In genomic region chr12:53127169-53127568, GRCh38 we compare ENCODE assay signal across 31 cellular contexts. TPM values are rescaled to one million over a fixed set of nuclear protein-coding genes. Genes with fewer than 3 reads are reported as not detected.
"Had no signal": no experiment of that assay in that cellular context is flagged by ENCODE, and none has a peak within 500 bp of the region (broad histone marks: within the 10 kb centered on the region; RNA-seq: fewer than 3 reads in every experiment).

No MANE protein-coding gene starts in this region.

- H3K27me3 ChIP-seq: ascending aorta, cardiac muscle cell, SJCRH30 had no signal

- H3K9ac ChIP-seq: SK-N-SH had no signal

- H3K36me3 Mint-ChIP-seq: activated naive CD4-positive, alpha-beta T cell treated with anti-CD3 and anti-CD28 coated beads, Interleukin-2, amount 50 U/mL, for 24 hours had no signal

- H3K27me3 Mint-ChIP-seq: activated T-cell treated with anti-CD3 and anti-CD28 coated beads, Interleukin-2, amount 50 U/mL, for 24 hours had no signal

- H3K4me3 ChIP-seq: ascending aorta, cardiac muscle cell, SJCRH30 had no signal

- H3K4me1 Mint-ChIP-seq: activated CD4-positive, alpha-beta T cell treated with anti-CD3 and anti-CD28 coated beads, Interleukin-2, amount 10 ng/mL, durations not matched to agents 24 days and 14 days; central memory CD8-positive, alpha-beta T cell had no signal

- DNase-seq: activated CD4-positive, alpha-beta T cell treated with anti-CD3 and anti-CD28 coated beads, Interleukin-2, amount 10 ng/mL, durations not matched to agents 24 days and 14 days; activated CD4-positive, alpha-beta T cell treated with anti-CD3 and anti-CD28 coated beads, Interleukin-2, amount 50 U/mL, for 48 hours; activated CD8-positive, alpha-beta T cell treated with anti-CD3 and anti-CD28 coated beads, Interleukin-2, amount 10 ng/mL, durations not matched to agents 7 days and 5 days; activated gamma-delta T cell; activated naive CD4-positive, alpha-beta T cell treated with Interleukin-2 at 50 U/mL for 16 hours; activated naive CD8-positive, alpha-beta T cell treated with anti-CD3 and anti-CD28 coated beads, Interleukin-2, amount 10 ng/mL, durations not matched to agents 7 days and 5 days; activated T-cell treated with anti-CD3 and anti-CD28 coated beads, Interleukin-2, amount 50 U/mL, for 24 hours; amygdala; MM.1S; NCI-H1092; NCI-H1436 treated with DMSO at 0.1 percent for 48 hours; NCI-H1694 treated with DMSO at 0.1 percent for 48 hours; NCI-H2029; NCI-H345; NCI-H524 treated with DMSO at 0.1 percent for 48 hours; SHP77; SJCRH30; SK-N-SH had no signal

- H3K4me3 Mint-ChIP-seq: activated CD4-positive, alpha-beta T cell treated with anti-CD3 and anti-CD28 coated beads, Interleukin-2, amount 10 ng/mL, durations not matched to agents 24 days and 14 days; activated CD8-positive, alpha-beta T cell treated with anti-CD3 and anti-CD28 coated beads, Interleukin-2, amount 10 ng/mL, durations not matched to agents 7 days and 5 days; activated naive CD4-positive, alpha-beta T cell treated with anti-CD3 and anti-CD28 coated beads, Interleukin-2, amount 50 U/mL, for 24 hours; activated naive CD8-positive, alpha-beta T cell treated with anti-CD3 and anti-CD28 coated beads, Interleukin-2, amount 10 ng/mL, durations not matched to agents 7 days and 5 days; activated T-cell treated with anti-CD3 and anti-CD28 coated beads, Interleukin-2, amount 50 U/mL, for 24 hours; central memory CD8-positive, alpha-beta T cell; T-helper 1 cell treated with Interleukin-12 subunit alpha and Interleukin-12 subunit beta and Interleukin-4 antibody, amounts not matched to agents 30 μg/mL and 1 μg/mL, for 36 hours; T-helper 2 cell treated with Interferon-gamma antibody and Interleukin-4, amounts not matched to agents 5 μg/mL and 100 μg/mL, for 36 hours had no signal

- H3K9me3 ChIP-seq: ascending aorta, SJCRH30, SK-N-SH had no signal

- H3K4me2 ChIP-seq: SK-N-SH had no signal

- FAIRE-seq: TTC549 had no signal

- H3K4me1 ChIP-seq: ascending aorta, SJCRH30 had no signal

- H3K36me3 ChIP-seq: ascending aorta, cardiac muscle cell, SJCRH30 had no signal

- ATAC-seq: activated CD8-positive, alpha-beta T cell treated with anti-CD3 and anti-CD28 coated beads, Interleukin-2, amount 10 ng/mL, durations not matched to agents 7 days and 5 days; Panc1 had no signal

- H3K27ac Mint-ChIP-seq: activated CD4-positive, alpha-beta T cell treated with anti-CD3 and anti-CD28 coated beads, Interleukin-2, amount 10 ng/mL, durations not matched to agents 24 days and 14 days; activated CD8-positive, alpha-beta T cell treated with anti-CD3 and anti-CD28 coated beads, Interleukin-2, amount 10 ng/mL, durations not matched to agents 7 days and 5 days; activated naive CD4-positive, alpha-beta T cell treated with anti-CD3 and anti-CD28 coated beads, Interleukin-2, amount 50 U/mL, for 24 hours; activated naive CD8-positive, alpha-beta T cell treated with anti-CD3 and anti-CD28 coated beads, Interleukin-2, amount 10 ng/mL, durations not matched to agents 7 days and 5 days; activated T-cell treated with anti-CD3 and anti-CD28 coated beads, Interleukin-2, amount 50 U/mL, for 24 hours; activated T-helper 2 cell treated with anti-CD3 and anti-CD28 coated beads, Interferon-gamma antibody, Interleukin-2, Interleukin-4, amounts not matched to agents 10 μg/mL and 5 μg/mL and 100 μg/mL, durations not matched to agents 14 hours and 24 hours and 36 hours; T-helper 1 cell treated with Interleukin-12 subunit alpha and Interleukin-12 subunit beta and Interleukin-4 antibody, amounts not matched to agents 30 μg/mL and 1 μg/mL, for 36 hours; T-helper 2 cell treated with Interferon-gamma antibody and Interleukin-4, amounts not matched to agents 5 μg/mL and 100 μg/mL, for 36 hours had no signal

- H3K27ac ChIP-seq: ascending aorta, cardiac muscle cell, SJCRH30 had no signal

- H3K9me3 Mint-ChIP-seq: activated CD4-positive, alpha-beta T cell treated with anti-CD3 and anti-CD28 coated beads, Interleukin-2, amount 10 ng/mL, durations not matched to agents 24 days and 14 days; activated naive CD4-positive, alpha-beta T cell treated with anti-CD3 and anti-CD28 coated beads, Interleukin-2, amount 50 U/mL, for 24 hours; activated naive CD8-positive, alpha-beta T cell treated with anti-CD3 and anti-CD28 coated beads, Interleukin-2, amount 10 ng/mL, durations not matched to agents 7 days and 5 days; activated T-cell treated with anti-CD3 and anti-CD28 coated beads, Interleukin-2, amount 50 U/mL, for 24 hours; activated T-helper 2 cell treated with anti-CD3 and anti-CD28 coated beads, Interferon-gamma antibody, Interleukin-2, Interleukin-4, amounts not matched to agents 10 μg/mL and 5 μg/mL and 100 μg/mL, durations not matched to agents 14 hours and 24 hours and 36 hours; central memory CD8-positive, alpha-beta T cell; T-helper 1 cell treated with Interleukin-12 subunit alpha and Interleukin-12 subunit beta and Interleukin-4 antibody, amounts not matched to agents 30 μg/mL and 1 μg/mL, for 36 hours; T-helper 2 cell treated with Interferon-gamma antibody and Interleukin-4, amounts not matched to agents 5 μg/mL and 100 μg/mL, for 36 hours had no signal

RNA-seq across cellular contexts. Expression of gene SOAT2, which starts 23.9 kb away (rescaled TPM):
- total RNA-seq: activated CD4-positive, alpha-beta T cell treated with anti-CD3 and anti-CD28 coated beads, Interleukin-2, amount 10 ng/mL, durations not matched to agents 24 days and 14 days; activated T-helper 2 cell treated with anti-CD3 and anti-CD28 coated beads, Interferon-gamma antibody, Interleukin-2, Interleukin-4, amounts not matched to agents 10 μg/mL and 5 μg/mL and 100 μg/mL, durations not matched to agents 14 hours and 24 hours and 36 hours; ascending aorta; chondrocyte; LHCN-M2; NCI-H460; RPMI7951; SJCRH30 had no signal

RNA-seq across cellular contexts. Expression of gene IGFBP6, which starts 29.7 kb away (rescaled TPM):
- total RNA-seq: activated CD4-positive, alpha-beta T cell treated with anti-CD3 and anti-CD28 coated beads, Interleukin-2, amount 10 ng/mL, durations not matched to agents 24 days and 14 days; activated T-helper 2 cell treated with anti-CD3 and anti-CD28 coated beads, Interferon-gamma antibody, Interleukin-2, Interleukin-4, amounts not matched to agents 10 μg/mL and 5 μg/mL and 100 μg/mL, durations not matched to agents 14 hours and 24 hours and 36 hours had no signal
